In the genomic region with DNA sequence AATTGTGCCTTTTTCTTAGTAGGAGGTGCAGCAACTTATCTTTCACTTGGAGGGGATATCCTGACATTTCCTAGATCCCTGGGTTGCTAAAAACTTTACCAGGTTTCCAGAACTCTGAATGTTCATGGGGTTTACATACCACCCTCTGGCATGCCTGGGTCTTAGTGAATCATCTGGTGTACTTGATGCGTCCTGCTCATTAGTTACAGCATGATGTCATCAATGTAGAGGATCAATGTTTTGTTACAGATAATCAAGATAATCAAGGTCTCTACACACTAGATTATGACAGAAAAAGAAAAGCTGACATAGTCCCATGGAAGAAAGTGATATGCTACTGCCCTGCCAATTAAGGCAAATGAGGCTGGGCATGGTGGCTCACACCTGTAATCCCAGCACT, we compare ENCODE assay signal across 19 cellular contexts. TPM values are rescaled to one million over a fixed set of nuclear protein-coding genes. Genes with fewer than 3 reads are reported as not detected.
DNase-seq lines count a peak whose midpoint lies in the region; FAIRE-seq and TF ChIP-seq lines count a peak whose summit lies in the region.
"Had no signal": no experiment of that assay in that cellular context is flagged by ENCODE, and none has a peak within 500 bp of the region (broad histone marks: within the 10 kb centered on the region; RNA-seq: fewer than 3 reads in every experiment).

No MANE protein-coding gene starts in this region.

- H3K4me1 ChIP-seq in astrocyte (ENCODE audit: insufficient read depth, low read length): peaks cover 10% of the 10 kb centered on the region
- no peaks in the 10 kb centered on the region for H3K4me1 ChIP-seq in Karpas-422 (ENCODE audit: low read length)
- H3K4me1 ChIP-seq in hepatocyte (ENCODE audit: insufficient read depth): no peaks in the 10 kb centered on the region
- no peaks in the 10 kb centered on the region for H3K4me1 ChIP-seq in vagina
- H3K4me1 ChIP-seq: BLaER1 had no signal

- no peak for TF ChIP-seq CTCF in astrocyte (IDR thresholded peaks at IDR 0.05; ENCODE audit: insufficient read depth, low read depth, low read length)
- no peak for TF ChIP-seq CTCF in hepatocyte (IDR thresholded peaks at IDR 0.05; ENCODE audit: poor library complexity)
- no peak for TF ChIP-seq CTCF in vagina (IDR thresholded peaks at IDR 0.05)

- H3K79me2 ChIP-seq in astrocyte (ENCODE audit: insufficient read depth, low read length) (no peaks in the 10 kb centered on the region), Karpas-422 (ENCODE audit: low read length) (no peaks in the 10 kb centered on the region), hepatocyte (no peaks in the 10 kb centered on the region)

- no peak overlapping the region for H3K4me3 Mint-ChIP-seq in astrocyte (ENCODE audit: unreplicated experiment)
- H3K4me3 Mint-ChIP-seq: CD14-positive monocyte; CD4-positive, alpha-beta memory T cell; GM23338 had no signal

- H3K27me3 ChIP-seq in MG63 (no peaks in the 10 kb centered on the region), astrocyte (ENCODE audit: insufficient read depth, low read length) (no peaks in the 10 kb centered on the region), Karpas-422 (ENCODE audit: low read length) (no peaks in the 10 kb centered on the region), hepatocyte (no peaks in the 10 kb centered on the region), vagina (no peaks in the 10 kb centered on the region)
- H3K27me3 ChIP-seq: BLaER1 had no signal

- no peak overlapping the region for H3K27ac ChIP-seq in astrocyte (ENCODE audit: low read depth, low read length)
- H3K27ac ChIP-seq in Karpas-422 (ENCODE audit: low read length): no peak overlapping the region
- no peak overlapping the region for H3K27ac ChIP-seq in hepatocyte
- no peak overlapping the region for H3K27ac ChIP-seq in vagina
- H3K27ac ChIP-seq: BLaER1 had no signal

- H3K4me1 Mint-ChIP-seq in astrocyte (ENCODE audit: low read depth, unreplicated experiment): peaks cover 4% of the 10 kb centered on the region
- H3K4me1 Mint-ChIP-seq: CD14-positive monocyte, GM23338 had no signal

- H3K9me3 ChIP-seq in MG63 (no peaks in the 10 kb centered on the region), astrocyte (ENCODE audit: insufficient read depth, low read depth, low read length) (no peaks in the 10 kb centered on the region), Karpas-422 (ENCODE audit: low read length) (no peaks in the 10 kb centered on the region), hepatocyte (ENCODE audit: low read depth) (no peaks in the 10 kb centered on the region), vagina (peaks cover 4% of the 10 kb centered on the region)

- no peak overlapping the region for H3K9ac ChIP-seq in astrocyte (ENCODE audit: low read length)
- H3K9ac ChIP-seq in Karpas-422 (ENCODE audit: low read length): no peak overlapping the region
- H3K9ac ChIP-seq: BLaER1 had no signal

- peak overlapping the region; percentile 7 for H3K4me2 ChIP-seq in astrocyte (ENCODE audit: low read length)
- H3K4me2 ChIP-seq in Karpas-422 (ENCODE audit: low read depth, low read length, poor library complexity, severe bottlenecking): no peak overlapping the region
- no peak overlapping the region for H3K4me2 ChIP-seq in hepatocyte
- H3K4me2 ChIP-seq: BLaER1, GM23338 had no signal

- H3K36me3 ChIP-seq in MG63 (no peaks in the 10 kb centered on the region), astrocyte (ENCODE audit: insufficient read depth, low read length) (no peaks in the 10 kb centered on the region), Karpas-422 (ENCODE audit: insufficient read depth, low read length) (no peaks in the 10 kb centered on the region), hepatocyte (replicated peaks; ENCODE audit: insufficient read depth, low read depth) (no peaks in the 10 kb centered on the region), vagina (no peaks in the 10 kb centered on the region)

- H3K36me3 Mint-ChIP-seq in astrocyte (ENCODE audit: low read depth, unreplicated experiment): peaks cover 5% of the 10 kb centered on the region

- TF ChIP-seq POLR2A in vagina (IDR thresholded peaks at IDR 0.05): no peak

- intact Hi-C loops in vagina (cut with DNase I): no loop called here

- no peak overlapping the region for H2AFZ ChIP-seq in astrocyte (ENCODE audit: low read depth, low read length)
- no peak overlapping the region for H2AFZ ChIP-seq in Karpas-422 (ENCODE audit: low read length)
- H2AFZ ChIP-seq in hepatocyte: no peak overlapping the region
- H2AFZ ChIP-seq: GM23338 had no signal

- DNase-seq in Daoy (ENCODE audit: low read depth) (peak; percentile 13), ELR (ENCODE audit: low read depth) (peak; percentile 63), MG63 (peak; percentile 27), astrocyte (ENCODE audit: low read depth) (peak; percentile 38), Karpas-422 (no peak), hepatocyte (ENCODE audit: low spot score) (no peak), vagina (ENCODE audit: extremely low spot score in 2 of 2) (no peak), NCI-H510A (lab: John Stamatoyannopoulos, UW) (no peak)
- DNase-seq: 8988T; CD4-positive, alpha-beta memory T cell; DMS79 treated with DMSO at 0.1 percent for 48 hours; GF-D8 had no signal

- FAIRE-seq in astrocyte (lab: Jason Lieb, UNC): no peak
- FAIRE-seq: H54 had no signal

- no peak overlapping the region for H3K27ac Mint-ChIP-seq in astrocyte (ENCODE audit: unreplicated experiment)
- H3K27ac Mint-ChIP-seq: CD4-positive, alpha-beta memory T cell; GM23338 had no signal

- H3K27me3 Mint-ChIP-seq in astrocyte (ENCODE audit: low read depth, unreplicated experiment): peaks cover 17% of the 10 kb centered on the region
- H3K27me3 Mint-ChIP-seq: CD4-positive, alpha-beta memory T cell had no signal

- peaks cover 2% of the 10 kb centered on the region for H3K9me3 Mint-ChIP-seq in astrocyte (ENCODE audit: unreplicated experiment)

- H3K9me2 ChIP-seq in Karpas-422 (replicated peaks; ENCODE audit: insufficient read depth, low read length): no peaks in the 10 kb centered on the region
- no peaks in the 10 kb centered on the region for H3K9me2 ChIP-seq in hepatocyte (replicated peaks; ENCODE audit: insufficient read depth)

- no peaks in the 10 kb centered on the region for H4K20me1 ChIP-seq in astrocyte (ENCODE audit: insufficient read depth, low read length)
- no peaks in the 10 kb centered on the region for H4K20me1 ChIP-seq in Karpas-422 (ENCODE audit: insufficient read depth, low read depth, low read length)
- H4K20me1 ChIP-seq in hepatocyte (ENCODE audit: insufficient read depth, poor library complexity, severe bottlenecking): no peaks in the 10 kb centered on the region
- H4K20me1 ChIP-seq: BLaER1 had no signal

- WGBS in hepatocyte (ENCODE audit: low lambda C conversion rate, missing lambda C conversion rate): 76% methylated on average over 1 of the region's 1 CpG

- H3K4me3 ChIP-seq in MG63 (no peak overlapping the region), astrocyte (ENCODE audit: insufficient read depth, low read depth, low read length) (no peak overlapping the region), Karpas-422 (ENCODE audit: low read length) (no peak overlapping the region), hepatocyte (no peak overlapping the region), vagina (no peak overlapping the region)
- H3K4me3 ChIP-seq: BLaER1, GM23338 had no signal

RNA-seq across cellular contexts. Expression of a gene that starts 27.0 kb away (rescaled TPM):
- 6.6 and 7.4 TPM in 2 replicates for total RNA-seq in Daoy (2014; rRNA removed; shearing (Covaris generic))
- total RNA-seq in MG63 (2014; rRNA removed; shearing (Covaris generic); ENCODE audit: low replicate concordance): 4.8 and 7.6 TPM in 2 replicates
- total RNA-seq in astrocyte (6.3 and 7.4 TPM in 2 replicates), hepatocyte (6.7 and 6.8 TPM in 2 replicates), vagina (7.4 TPM)
- 0.82 and 3.0 TPM in 2 replicates for total RNA-seq in Karpas-422 (2014; rRNA removed; shearing (Covaris generic); ENCODE audit: low replicate concordance)
- 2.3 and 4.6 TPM in 2 replicates for polyA plus RNA-seq in hepatocyte

RNA-seq across cellular contexts. Expression of a gene that starts 36.9 kb away (rescaled TPM):
- total RNA-seq in Daoy (2014; rRNA removed; shearing (Covaris generic)): 0.29 TPM in 1 of 2 replicates, not detected in the other
- not detected in 2 replicates for total RNA-seq in MG63 (2014; rRNA removed; shearing (Covaris generic); ENCODE audit: low replicate concordance)
- total RNA-seq in astrocyte (0.64 and 0.77 TPM in 2 replicates), hepatocyte (0.48 and 2.2 TPM in 2 replicates), vagina (not detected)
- 0.89 and 0.97 TPM in 2 replicates for total RNA-seq in Karpas-422 (2014; rRNA removed; shearing (Covaris generic); ENCODE audit: low replicate concordance)
- polyA plus RNA-seq in hepatocyte: 0.57 and 0.77 TPM in 2 replicates
- total RNA-seq: CD4-positive, alpha-beta memory T cell; HT-29 had no signal
- polyA plus RNA-seq: AG04450, CD14-positive monocyte had no signal

RNA-seq across cellular contexts. Expression of a gene that starts 52.8 kb away (rescaled TPM):
- total RNA-seq in Daoy (2014; rRNA removed; shearing (Covaris generic)): not detected in 2 replicates
- not detected in 2 replicates for total RNA-seq in MG63 (2014; rRNA removed; shearing (Covaris generic); ENCODE audit: low replicate concordance)
- 0.25 and 1.3 TPM in 2 replicates for total RNA-seq in astrocyte
- not detected in 2 replicates for total RNA-seq in Karpas-422 (2014; rRNA removed; shearing (Covaris generic); ENCODE audit: low replicate concordance)
- 0.23 TPM in 1 of 2 replicates, not detected in the other for total RNA-seq in hepatocyte
- 0.21 TPM in 1 of 2 replicates, not detected in the other for polyA plus RNA-seq in hepatocyte
- not detected for total RNA-seq in vagina
- total RNA-seq: A673; CD4-positive, alpha-beta memory T cell; GM23338; HT-29 had no signal
- polyA plus RNA-seq: AG04450; CD14-positive monocyte; CD4-positive, alpha-beta memory T cell; GM23338 had no signal

Comparison
In these comparisons a context has a peak if more than half of its experiments do, and no peak if none do; other contexts are left out.
1. DNase-seq: peak in Daoy (single experiment), ELR (single experiment), MG63 (single experiment) and astrocyte (single experiment); none in Karpas-422 (single experiment), hepatocyte (single experiment), vagina (0 of 2) and NCI-H510A (single experiment).